Comparison of ENCODE assay signal across 8 cellular contexts in the genomic region with DNA sequence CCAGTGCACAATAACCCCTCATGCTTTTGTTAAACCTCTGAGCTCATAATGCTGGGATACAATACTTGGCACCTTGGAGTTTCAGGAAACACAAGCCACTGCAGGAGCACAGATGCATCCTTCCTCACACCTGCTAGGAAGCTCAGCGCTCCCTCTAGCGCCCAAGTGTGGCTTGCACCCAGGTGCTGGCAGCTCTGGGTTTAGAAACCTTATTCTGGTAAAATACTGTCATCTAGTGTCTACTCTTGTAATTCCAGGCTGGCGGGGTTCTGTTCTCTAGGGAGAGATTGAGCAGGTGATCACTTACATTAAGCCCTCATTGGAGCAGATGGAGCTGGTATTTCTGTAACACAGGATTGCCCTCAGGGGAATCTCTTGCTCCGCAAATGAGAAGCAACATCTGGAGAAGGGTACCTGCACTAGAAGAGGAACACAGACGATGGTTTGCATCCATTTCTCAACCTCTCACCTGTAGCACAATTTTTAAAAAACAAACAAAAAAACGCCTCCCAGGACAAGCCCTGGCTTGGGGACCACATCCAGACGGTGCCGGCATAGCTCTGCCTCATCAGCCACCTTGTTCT. TPM values are rescaled to one million over a fixed set of nuclear protein-coding genes. Genes with fewer than 3 reads are reported as not detected.
DNase-seq lines count a peak whose midpoint lies in the region; ATAC-seq and TF ChIP-seq lines count a peak whose summit lies in the region.

No MANE protein-coding gene starts in this region.

- peak; percentile 89 for DNase-seq in CD14-positive monocyte (ENCODE audit: low spot score)
- peak; percentile 87 for DNase-seq in NAMALWA (ENCODE audit: low spot score)
- peak; percentile 64 to 83 for DNase-seq in SJSA1 (ENCODE audit: low read depth in 1 of 2, low spot score in 2 of 2)
- DNase-seq in activated naive CD8-positive, alpha-beta T cell treated with anti-CD3 and anti-CD28 coated beads for 36 hours = peak; percentile 76
- peak; percentile 94 for DNase-seq in Right ventricle myocardium inferior (ENCODE audit: missing footprints)
- peak; percentile 80 for DNase-seq in pons (ENCODE audit: low spot score)
- peak; percentile 92 to 97 for DNase-seq in aorta

- peak overlapping the region in 1 of 7 donors; percentile 3 for H3K27ac Mint-ChIP-seq in CD14-positive monocyte
- H3K27ac Mint-ChIP-seq in activated naive CD8-positive, alpha-beta T cell treated with anti-CD3 and anti-CD28 coated beads for 36 hours = no peak overlapping the region

- H3K4me1 ChIP-seq in SJSA1 (replicated peaks) (no peaks in the 10 kb centered on the region), aorta (ENCODE audit: control insufficient read depth in 1 of 2, insufficient read depth in 2 of 2, low read length in 2 of 2) (no peaks in the 10 kb centered on the region)

- H3K4me3 ChIP-seq in SJSA1 = no peak overlapping the region
- no peak overlapping the region for H3K4me3 ChIP-seq in aorta (ENCODE audit: low read length in 2 of 2)

- H3K4me1 Mint-ChIP-seq in CD14-positive monocyte = peaks cover 24% of the 10 kb centered on the region
- peaks cover 10% of the 10 kb centered on the region for H3K4me1 Mint-ChIP-seq in activated naive CD8-positive, alpha-beta T cell treated with anti-CD3 and anti-CD28 coated beads for 36 hours

- peaks cover 0 to 2% (median 2%) of the 10 kb centered on the region in 3 donors for H3K27me3 Mint-ChIP-seq in CD14-positive monocyte (ENCODE audit: low read depth in 3 of 3)
- H3K27me3 Mint-ChIP-seq in activated naive CD8-positive, alpha-beta T cell treated with anti-CD3 and anti-CD28 coated beads for 36 hours = peaks cover 9% of the 10 kb centered on the region

- H3K27me3 ChIP-seq in SJSA1 (replicated peaks) (no peaks in the 10 kb centered on the region), aorta (ENCODE audit: control insufficient read depth in 1 of 2, insufficient read depth in 2 of 2, low read length in 1 of 2) (no peaks in the 10 kb centered on the region)

- no peak overlapping the region for H3K4me3 Mint-ChIP-seq in CD14-positive monocyte
- H3K4me3 Mint-ChIP-seq in activated naive CD8-positive, alpha-beta T cell treated with anti-CD3 and anti-CD28 coated beads for 36 hours = no peak overlapping the region

- peak; percentile 85 for ATAC-seq in GM21423 (IDR thresholded peaks at IDR 0.05; ENCODE audit: unreplicated experiment)
- peak; percentile 90 for ATAC-seq in Right ventricle myocardium inferior
- peak; percentile 92 for ATAC-seq in aorta (ENCODE audit: low FRiP score)

- peaks cover 0 to 1% (median 0%) of the 10 kb centered on the region in 7 donors for H3K9me3 Mint-ChIP-seq in CD14-positive monocyte
- no peaks in the 10 kb centered on the region for H3K9me3 Mint-ChIP-seq in activated naive CD8-positive, alpha-beta T cell treated with anti-CD3 and anti-CD28 coated beads for 36 hours

- H3K27ac ChIP-seq in SJSA1 (no peak overlapping the region), aorta (ENCODE audit: low read depth in 1 of 2, low read length in 2 of 2) (no peak overlapping the region)

- no peaks in the 10 kb centered on the region for H3K36me3 ChIP-seq in SJSA1
- H3K36me3 ChIP-seq in aorta (ENCODE audit: control insufficient read depth in 1 of 2, insufficient read depth in 2 of 2, low read length in 1 of 2) = no peaks in the 10 kb centered on the region

- 16 to 22% methylated on average over 8 of the region's 8 CpGs for WGBS in aorta, 2 donors

- H3K36me3 Mint-ChIP-seq in CD14-positive monocyte = peaks cover 0 to 2% of the 10 kb centered on the region in 2 donors
- no peaks in the 10 kb centered on the region for H3K36me3 Mint-ChIP-seq in activated naive CD8-positive, alpha-beta T cell treated with anti-CD3 and anti-CD28 coated beads for 36 hours

- H3K9me3 ChIP-seq in SJSA1 (replicated peaks) (no peaks in the 10 kb centered on the region), aorta (ENCODE audit: control insufficient read depth, low read length) (no peaks in the 10 kb centered on the region)

- peak; percentile 100 for TF ChIP-seq CTCF in CD14-positive monocyte (IDR thresholded peaks at IDR 0.05)

- intact Hi-C loops in CD14-positive monocyte (cut with micrococcal nuclease) = loop anchor here (1.0 to 10.0 kb wide), 3 partner anchors 57 to 161 kb away; partner anchors contain the start of gene CCL2 (in 1 of the 2)
- intact Hi-C loops in Right ventricle myocardium inferior (cut with DNase I) = loop anchor here (1.0 to 5.0 kb wide), 3 partner anchors 54 to 161 kb away; partner anchors contain the start of gene CCL2
- intact Hi-C loops in aorta (cut with DNase I) = loop anchor here (1.0 kb wide), 3 partner anchors 53 to 163 kb away; no protein-coding TSS in a partner anchor

RNA-seq across cellular contexts. Expression of gene CCL1, which starts 1.5 kb away (rescaled TPM):
- not detected for polyA plus RNA-seq in CD14-positive monocyte
- not detected in 2 replicates for total RNA-seq in SJSA1 (2014; rRNA removed; shearing (Covaris generic))
- not detected for total RNA-seq in activated naive CD8-positive, alpha-beta T cell treated with anti-CD3 and anti-CD28 coated beads for 36 hours
- total RNA-seq in Right ventricle myocardium inferior = not detected
- not detected for total RNA-seq in aorta
- not detected for polyA plus RNA-seq in aorta

RNA-seq across cellular contexts. Expression of gene CCL13, which starts 5.3 kb away (rescaled TPM):
- polyA plus RNA-seq in CD14-positive monocyte (not detected), aorta (1 to 10 TPM in 1 of 2 donors, not detected in 1; 1.1 TPM)
- not detected in 2 replicates for total RNA-seq in SJSA1 (2014; rRNA removed; shearing (Covaris generic))
- total RNA-seq in activated naive CD8-positive, alpha-beta T cell treated with anti-CD3 and anti-CD28 coated beads for 36 hours = not detected
- total RNA-seq in Right ventricle myocardium inferior (1.2 TPM), aorta (10 to 100 TPM in 1 of 2 donors, 1 to 10 TPM in 1; 5.4 to 10.4 TPM)

RNA-seq across cellular contexts. Expression of gene CCL8, which starts 42.3 kb away (rescaled TPM):
- polyA plus RNA-seq in CD14-positive monocyte (1 to 10 TPM in 1 of 2 donors, under 1 TPM in 1; 0.98 to 1.3 TPM), aorta (1 to 10 TPM; 1.9 to 6.6 TPM)
- not detected in 2 replicates for total RNA-seq in SJSA1 (2014; rRNA removed; shearing (Covaris generic))
- total RNA-seq in activated naive CD8-positive, alpha-beta T cell treated with anti-CD3 and anti-CD28 coated beads for 36 hours = not detected
- total RNA-seq in Right ventricle myocardium inferior (not detected), aorta (1 to 10 TPM; 3.6 to 4.5 TPM)
